ENCODE assay signal across 12 cellular contexts in genomic region chr12:50751921-50752721, GRCh38. TPM values are rescaled to one million over a fixed set of nuclear protein-coding genes. Genes with fewer than 3 reads are reported as not detected.
DNase-seq lines count a peak whose midpoint lies in the region; ATAC-seq and FAIRE-seq lines count a peak whose summit lies in the region.
"Had no signal": no experiment of that assay in that cellular context is flagged by ENCODE, and none has a peak within 500 bp of the region (broad histone marks: within the 10 kb centered on the region; RNA-seq: fewer than 3 reads in every experiment).

No MANE protein-coding gene starts in this region.

- no peaks in the 10 kb centered on the region for H3K9me3 Mint-ChIP-seq in T-helper 1 cell treated with Interleukin-12 subunit alpha and Interleukin-12 subunit beta and Interleukin-4 antibody, amounts not matched to agents 30 μg/mL and 1 μg/mL, for 36 hours
- H3K9me3 Mint-ChIP-seq: stimulated activated naive CD8-positive, alpha-beta T cell treated with anti-CD3 and anti-CD28 coated beads, Interleukin-15, Interleukin-2, amounts not matched to agents 100 ng/mL and 50 ng/mL, for 24 hours had no signal

- intact Hi-C loops in left cardiac atrium (cut with DNase I) = no loop called here

- peak overlapping the region; percentile 12 for H3K27ac Mint-ChIP-seq in T-helper 1 cell treated with Interleukin-12 subunit alpha and Interleukin-12 subunit beta and Interleukin-4 antibody, amounts not matched to agents 30 μg/mL and 1 μg/mL, for 36 hours
- H3K27ac Mint-ChIP-seq: stimulated activated naive CD8-positive, alpha-beta T cell treated with anti-CD3 and anti-CD28 coated beads, Interleukin-15, Interleukin-2, amounts not matched to agents 100 ng/mL and 50 ng/mL, for 24 hours had no signal

- DNase-seq in T-helper 1 cell (no peak), RCC 7860 (ENCODE audit: low spot score) (peak; percentile 46), left cardiac atrium (no peak), renal cortical epithelial cell (ENCODE audit: low read depth) (peak; percentile 57), COLO668 (lab: John Stamatoyannopoulos, UW; ENCODE audit: unreplicated experiment) (no peak), GM19240 (ENCODE audit: insufficient read length, low spot score) (no peak)
- no peak for DNase-seq in activated CD4-positive, alpha-beta T cell treated with anti-CD3 and anti-CD28 coated beads, Interleukin-2, amount 50 U/mL, for 48 hours
- DNase-seq: DMS79 treated with DMSO at 0.1 percent for 48 hours, NCI-H187 treated with DMSO at 0.1 percent for 48 hours had no signal

- H3K4me3 Mint-ChIP-seq in T-helper 1 cell treated with Interleukin-12 subunit alpha and Interleukin-12 subunit beta and Interleukin-4 antibody, amounts not matched to agents 30 μg/mL and 1 μg/mL, for 36 hours = no peak overlapping the region
- H3K4me3 Mint-ChIP-seq: stimulated activated naive CD8-positive, alpha-beta T cell treated with anti-CD3 and anti-CD28 coated beads, Interleukin-15, Interleukin-2, amounts not matched to agents 100 ng/mL and 50 ng/mL, for 24 hours had no signal

- no peaks in the 10 kb centered on the region for H3K4me1 Mint-ChIP-seq in T-helper 1 cell treated with Interleukin-12 subunit alpha and Interleukin-12 subunit beta and Interleukin-4 antibody, amounts not matched to agents 30 μg/mL and 1 μg/mL, for 36 hours (ENCODE audit: low read depth)

- peak; percentile 58 for FAIRE-seq in RCC 7860 (lab: Jason Lieb, UNC)
- FAIRE-seq: A204.1 had no signal

- H3K36me3 Mint-ChIP-seq in T-helper 1 cell treated with Interleukin-12 subunit alpha and Interleukin-12 subunit beta and Interleukin-4 antibody, amounts not matched to agents 30 μg/mL and 1 μg/mL, for 36 hours (ENCODE audit: low read depth) = peaks cover 14% of the 10 kb centered on the region

- no peaks in the 10 kb centered on the region for H3K27me3 Mint-ChIP-seq in T-helper 1 cell treated with Interleukin-12 subunit alpha and Interleukin-12 subunit beta and Interleukin-4 antibody, amounts not matched to agents 30 μg/mL and 1 μg/mL, for 36 hours (ENCODE audit: low read depth)
- H3K27me3 Mint-ChIP-seq: stimulated activated naive CD8-positive, alpha-beta T cell treated with anti-CD3 and anti-CD28 coated beads, Interleukin-15, Interleukin-2, amounts not matched to agents 100 ng/mL and 50 ng/mL, for 24 hours had no signal

- ATAC-seq in left cardiac atrium = peak; percentile 68 to 77

RNA-seq across cellular contexts. Expression of gene ATF1, which starts 11.8 kb away (rescaled TPM):
- total RNA-seq in left cardiac atrium = 10 to 100 TPM; 23.2 to 26.0 TPM
- total RNA-seq in renal cortical epithelial cell = 17.0 and 25.3 TPM in 2 replicates

Comparison
In these comparisons a context has a peak if more than half of its experiments do, and no peak if none do; other contexts are left out.
1. DNase-seq: peak in RCC 7860 (single experiment) and renal cortical epithelial cell (single experiment); none in T-helper 1 cell (0 of 5), left cardiac atrium (single experiment), COLO668 (single experiment), GM19240 (single experiment) and activated CD4-positive, alpha-beta T cell treated with anti-CD3 and anti-CD28 coated beads, Interleukin-2, amount 50 U/mL, for 48 hours (0 of 2).